In the genomic region with DNA sequence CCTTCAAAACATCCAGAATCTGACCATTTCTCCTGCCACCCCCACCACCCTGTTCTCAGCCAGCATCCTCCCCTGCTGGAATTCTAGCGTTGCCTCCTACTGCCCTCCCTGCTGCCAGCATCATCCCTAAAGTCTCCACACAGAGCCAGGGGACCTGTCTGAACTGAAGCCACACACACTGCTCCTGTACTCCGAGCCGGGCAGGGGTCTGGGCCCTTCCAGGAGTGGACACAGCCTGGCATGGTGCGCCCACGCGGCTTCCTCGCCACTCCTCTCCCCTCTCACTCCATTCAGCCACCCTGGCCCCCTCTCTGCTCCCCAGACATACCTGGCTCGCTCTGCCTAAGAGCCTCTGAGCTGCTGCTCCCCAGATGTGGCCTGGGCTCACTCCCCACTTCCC, we compare ENCODE assay signal across 21 cellular contexts.
DNase-seq lines count a peak whose midpoint lies in the region; ATAC-seq, FAIRE-seq and TF ChIP-seq lines count a peak whose summit lies in the region.
"Had no signal": no experiment of that assay in that cellular context is flagged by ENCODE, and none has a peak within 500 bp of the region (broad histone marks: within the 10 kb centered on the region; RNA-seq: fewer than 3 reads in every experiment).

No MANE protein-coding gene starts in this region.

- H3K4me3 ChIP-seq in small intestine (ENCODE audit: low read depth in 1 of 2, low read length in 2 of 2): no peak overlapping the region
- H3K4me3 ChIP-seq: coronary artery, psoas muscle, tibial artery had no signal

- H3K36me3 Mint-ChIP-seq in activated CD8-positive, alpha-beta T cell treated with anti-CD3 and anti-CD28 coated beads for 36 hours (ENCODE audit: low read depth): peaks cover 55% of the 10 kb centered on the region
- H3K36me3 Mint-ChIP-seq in memory B cell: peaks cover 50% of the 10 kb centered on the region
- H3K36me3 Mint-ChIP-seq in stimulated activated effector memory CD8-positive, alpha-beta T cell treated with anti-CD3 and anti-CD28 coated beads, Interleukin-12 subunit alpha, Interleukin-12 subunit beta, amount 100 ng/mL, for 72 hours: peaks cover 57% of the 10 kb centered on the region

- no peaks in the 10 kb centered on the region for H3K9me3 ChIP-seq in small intestine (ENCODE audit: control insufficient read depth, low read depth)
- H3K9me3 ChIP-seq: psoas muscle, tibial artery had no signal

- WGBS in small intestine, 3 donors: 87 to 94% (median 91%) methylated on average over 8 of the region's 8 CpGs

- no peaks in the 10 kb centered on the region for H3K9me3 Mint-ChIP-seq in activated CD8-positive, alpha-beta T cell treated with anti-CD3 and anti-CD28 coated beads for 36 hours
- no peaks in the 10 kb centered on the region for H3K9me3 Mint-ChIP-seq in memory B cell
- no peaks in the 10 kb centered on the region for H3K9me3 Mint-ChIP-seq in stimulated activated effector memory CD8-positive, alpha-beta T cell treated with anti-CD3 and anti-CD28 coated beads, Interleukin-12 subunit alpha, Interleukin-12 subunit beta, amount 100 ng/mL, for 72 hours
- H3K9me3 Mint-ChIP-seq: HFFc6, nephron progenitor cell had no signal

- H3K27ac ChIP-seq in small intestine (ENCODE audit: low read depth in 1 of 2, low read length in 1 of 2): no peak overlapping the region
- H3K27ac ChIP-seq: coronary artery, psoas muscle, tibial artery had no signal

- H3K4me3 Mint-ChIP-seq in activated CD8-positive, alpha-beta T cell treated with anti-CD3 and anti-CD28 coated beads for 36 hours: no peak overlapping the region
- H3K4me3 Mint-ChIP-seq in memory B cell: no peak overlapping the region
- no peak overlapping the region for H3K4me3 Mint-ChIP-seq in stimulated activated effector memory CD8-positive, alpha-beta T cell treated with anti-CD3 and anti-CD28 coated beads, Interleukin-12 subunit alpha, Interleukin-12 subunit beta, amount 100 ng/mL, for 72 hours
- H3K4me3 Mint-ChIP-seq: HFFc6, nephron progenitor cell had no signal

- H3K27ac Mint-ChIP-seq in activated CD8-positive, alpha-beta T cell treated with anti-CD3 and anti-CD28 coated beads for 36 hours: peak overlapping the region; percentile 72
- peak overlapping the region; percentile 69 for H3K27ac Mint-ChIP-seq in memory B cell
- peak overlapping the region; percentile 93 for H3K27ac Mint-ChIP-seq in stimulated activated effector memory CD8-positive, alpha-beta T cell treated with anti-CD3 and anti-CD28 coated beads, Interleukin-12 subunit alpha, Interleukin-12 subunit beta, amount 100 ng/mL, for 72 hours
- H3K27ac Mint-ChIP-seq: HFFc6 had no signal

- TF ChIP-seq POLR2A in GM12892 (IDR thresholded peaks at IDR 0.05; ENCODE audit: low read depth, low read length): peak; percentile 52

- no peaks in the 10 kb centered on the region for H3K4me1 ChIP-seq in small intestine (ENCODE audit: control insufficient read depth in 2 of 2, insufficient read depth in 1 of 2, low read depth in 1 of 2, low read length in 1 of 2)
- H3K4me1 ChIP-seq: psoas muscle had no signal

- CTCF ChIA-PET in activated CD8-positive, alpha-beta T cell treated with anti-CD3 and anti-CD28 coated beads for 36 hours (lab: Charles Lee): no interaction called here

- H3K27me3 Mint-ChIP-seq in activated CD8-positive, alpha-beta T cell treated with anti-CD3 and anti-CD28 coated beads for 36 hours: no peaks in the 10 kb centered on the region
- H3K27me3 Mint-ChIP-seq in memory B cell: no peaks in the 10 kb centered on the region

- no peaks in the 10 kb centered on the region for H3K27me3 ChIP-seq in small intestine (ENCODE audit: control insufficient read depth in 2 of 2, insufficient read depth in 2 of 2, low read length in 2 of 2)
- H3K27me3 ChIP-seq: tibial artery had no signal

- DNase-seq in GM12892 (ENCODE audit: insufficient read length) (no peak), memory B cell (ENCODE audit: low spot score in 2 of 2) (no peak), small intestine (no peak), AG08395 (ENCODE audit: low spot score) (no peak), amniotic stem cell (lab: John Stamatoyannopoulos, UW) (no peak)
- DNase-seq in activated CD8-positive, alpha-beta T cell treated with anti-CD3 and anti-CD28 coated beads for 36 hours: no peak
- no peak for DNase-seq in stimulated activated effector memory CD8-positive, alpha-beta T cell treated with anti-CD3 and anti-CD28 coated beads, Interleukin-12 subunit alpha, Interleukin-12 subunit beta, amount 100 ng/mL, for 72 hours (ENCODE audit: low spot score in 2 of 2)
- DNase-seq: activated effector memory CD4-positive, alpha-beta T cell treated with Interleukin-2 at 50 U/mL for 16 hours; HFFc6; NCI-H1105 treated with DMSO at 0.1 percent for 48 hours; NCI-H2081 treated with DMSO at 0.1 percent for 48 hours; NCI-H446; nephron progenitor cell; OCI-M1; psoas muscle; Right ventricle myocardium superior; stimulated activated CD4-positive, alpha-beta T cell treated with anti-CD3 and anti-CD28 coated beads, Interleukin-1b, Interleukin-23, amount 100 ng/mL, for 48 hours; tibial artery had no signal

- no peaks in the 10 kb centered on the region for H3K36me3 ChIP-seq in small intestine (ENCODE audit: control insufficient read depth in 2 of 2, insufficient read depth in 2 of 2, low read length in 2 of 2)

- H3K4me1 Mint-ChIP-seq in activated CD8-positive, alpha-beta T cell treated with anti-CD3 and anti-CD28 coated beads for 36 hours (ENCODE audit: low read depth): peaks cover 8% of the 10 kb centered on the region
- peaks cover 8% of the 10 kb centered on the region for H3K4me1 Mint-ChIP-seq in memory B cell
- H3K4me1 Mint-ChIP-seq in stimulated activated effector memory CD8-positive, alpha-beta T cell treated with anti-CD3 and anti-CD28 coated beads, Interleukin-12 subunit alpha, Interleukin-12 subunit beta, amount 100 ng/mL, for 72 hours: peaks cover 38% of the 10 kb centered on the region

- intact Hi-C loops in activated CD8-positive, alpha-beta T cell treated with anti-CD3 and anti-CD28 coated beads for 36 hours (cut with micrococcal nuclease): no loop called here

- ATAC-seq in activated CD8-positive, alpha-beta T cell treated with anti-CD3 and anti-CD28 coated beads for 36 hours: no peak
- ATAC-seq in memory B cell (ENCODE audit: low read depth): no peak
- ATAC-seq in stimulated activated effector memory CD8-positive, alpha-beta T cell treated with anti-CD3 and anti-CD28 coated beads, Interleukin-12 subunit alpha, Interleukin-12 subunit beta, amount 100 ng/mL, for 72 hours: no peak
- ATAC-seq: psoas muscle had no signal

- POLR2A ChIA-PET in activated CD8-positive, alpha-beta T cell treated with anti-CD3 and anti-CD28 coated beads for 36 hours (lab: Charles Lee): interaction anchor here (0.8 to 1.4 kb wide), 2 partner anchors 11 to 35 kb away, joined by 3 read pairs; no protein-coding TSS in a partner anchor

- TF ChIP-seq CTCF in activated CD8-positive, alpha-beta T cell treated with anti-CD3 and anti-CD28 coated beads for 36 hours (IDR thresholded peaks at IDR 0.05): no peak

- FAIRE-seq in GM12892 (lab: Jason Lieb, UNC): no peak
- no peak for FAIRE-seq in small intestine (lab: Jason Lieb, UNC)
- FAIRE-seq: bronchial epithelial cell, endometrium had no signal
